ENCODE assay signal across 15 cellular contexts in the genomic region with DNA sequence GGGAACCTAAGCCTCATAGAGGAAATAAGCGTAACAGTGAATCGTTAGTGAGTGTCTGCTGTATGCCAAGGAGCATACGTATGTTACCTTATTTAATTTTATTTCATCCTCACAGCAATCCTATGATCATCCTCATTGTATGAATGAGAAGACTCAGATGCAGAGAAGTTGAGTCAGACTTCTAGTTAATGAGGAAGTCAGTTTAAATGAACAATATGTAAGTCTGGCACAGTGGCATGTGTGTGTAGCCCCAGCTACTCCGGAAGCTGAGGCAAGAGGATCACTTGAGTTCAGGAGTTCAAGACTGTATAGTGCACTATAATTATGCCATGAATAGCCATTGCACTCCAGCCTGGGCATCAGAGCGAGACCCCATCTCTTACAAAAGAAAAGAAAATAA.
DNase-seq lines count a peak whose midpoint lies in the region; ATAC-seq lines count a peak whose summit lies in the region.
"Had no signal": no experiment of that assay in that cellular context is flagged by ENCODE, and none has a peak within 500 bp of the region (broad histone marks: within the 10 kb centered on the region; RNA-seq: fewer than 3 reads in every experiment).

No MANE protein-coding gene starts in this region.

- H3K27ac ChIP-seq in epithelial cell of prostate (peak overlapping the region; percentile 13), temporal lobe (ENCODE audit: low read depth, low read length) (peak overlapping the region; percentile 87)
- H3K27ac ChIP-seq: cardiac muscle cell, testis had no signal

- DNase-seq in Kasumi-1 (lab: John Stamatoyannopoulos, UW) (peak; percentile 43 to 49), SKM-1 (lab: John Stamatoyannopoulos, UW; ENCODE audit: unreplicated experiment) (peak; percentile 57), epithelial cell of prostate (ENCODE audit: low read depth, low spot score) (no peak)
- DNase-seq: activated T-cell treated with anti-CD3 and anti-CD28 coated beads, Interleukin-2, amount 50 U/mL, for 24 hours; effector memory CD4-positive, alpha-beta T cell; foreskin melanocyte; mammary epithelial cell; natural killer cell; stimulated activated CD4-positive, alpha-beta T cell treated with anti-CD3 and anti-CD28 coated beads, Interleukin-1b, Interleukin-23, amount 100 ng/mL, for 48 hours; testis had no signal

- ATAC-seq in HG03439 (IDR thresholded peaks at IDR 0.05; ENCODE audit: unreplicated experiment) (no peak), GM19395 (IDR thresholded peaks at IDR 0.05; ENCODE audit: unreplicated experiment) (no peak), HG02763 (IDR thresholded peaks at IDR 0.05; ENCODE audit: unreplicated experiment) (no peak)
